18 cellular contexts compared by ENCODE assay signal in the genomic region with DNA sequence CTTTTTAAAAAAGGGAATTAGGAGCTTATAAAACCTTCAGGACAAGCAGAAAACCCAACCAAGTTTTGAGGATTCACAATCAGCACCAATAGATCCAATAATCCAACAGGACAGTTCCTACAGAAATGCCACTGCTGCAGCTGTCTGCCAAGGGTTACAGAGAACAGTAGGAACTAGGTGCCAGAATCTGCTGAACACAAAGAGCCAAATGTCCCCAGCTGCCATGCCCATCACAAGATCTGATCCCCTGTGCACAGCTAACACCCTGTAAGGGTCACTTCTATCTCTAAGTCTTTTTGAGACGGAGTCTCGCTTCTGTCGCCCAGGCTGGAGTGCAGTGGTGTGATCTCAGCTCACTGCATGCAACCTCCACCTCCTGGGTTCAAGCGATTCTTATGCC.
"Had no signal": no experiment of that assay in that cellular context is flagged by ENCODE, and none has a peak within 500 bp of the region (broad histone marks: within the 10 kb centered on the region; RNA-seq: fewer than 3 reads in every experiment).

No MANE protein-coding gene starts in this region.

- H3K36me3 ChIP-seq: esophagus squamous epithelium, gastroesophageal sphincter, right atrium auricular region, tibial artery had no signal

- FAIRE-seq: colon had no signal

- H3K9me3 ChIP-seq: esophagus squamous epithelium, tibial artery had no signal

- DNase-seq: cerebellar nuclear complex; esophagus squamous epithelium; foreskin fibroblast; left colon; left ventricle myocardium superior; mesendoderm; mucosa of descending colon; occipital lobe; stimulated activated CD4-positive, alpha-beta T cell treated with anti-CD3 and anti-CD28 coated beads, Interleukin-2, amount 100 ng/mL, for 48 hours; stimulated activated naive CD8-positive, alpha-beta T cell treated with anti-CD3 and anti-CD28 coated beads, Interleukin-15, Interleukin-2, amounts not matched to agents 100 U/mL and 50 U/mL, for 24 hours; tibial artery had no signal

- H3K9ac ChIP-seq: parathyroid adenoma had no signal

- H3K27me3 ChIP-seq: esophagus squamous epithelium, gastroesophageal sphincter, right atrium auricular region, tibial artery had no signal

- H3K4me2 ChIP-seq: smooth muscle cell had no signal

- H3K4me3 ChIP-seq: esophagus squamous epithelium, gastroesophageal sphincter, lung, mucosa of descending colon, right atrium auricular region, smooth muscle cell, tibial artery had no signal

- H3K27ac ChIP-seq: esophagus squamous epithelium, gastroesophageal sphincter, parathyroid adenoma, right atrium auricular region, tibial artery had no signal

- H3K79me2 ChIP-seq: parathyroid adenoma had no signal

- ATAC-seq: gastroesophageal sphincter; left colon; left ventricle myocardium superior; mucosa of descending colon; natural killer cell treated with Interleukin-12 subunit alpha and Interleukin-12 subunit beta and Interleukin-15 and Interleukin-18, amount 100 ng/mL, for 72 hours; stimulated activated naive CD8-positive, alpha-beta T cell treated with anti-CD3 and anti-CD28 coated beads, Interleukin-15, Interleukin-2, amounts not matched to agents 100 U/mL and 50 U/mL, for 24 hours had no signal

- H3K4me1 ChIP-seq: esophagus squamous epithelium, gastroesophageal sphincter, parathyroid adenoma, right atrium auricular region, tibial artery had no signal

- H2AFZ ChIP-seq: parathyroid adenoma had no signal
